9 cellular contexts compared by ENCODE assay signal in genomic region chr14:22977684-22978486, GRCh38. TPM values are rescaled to one million over a fixed set of nuclear protein-coding genes. Genes with fewer than 3 reads are reported as not detected.
A peak's percentile ranks its signal among the peaks of the same experiment; 100 is the strongest.
DNase-seq lines count a peak whose midpoint lies in the region; ATAC-seq lines count a peak whose summit lies in the region.
"Had no signal": no experiment of that assay in that cellular context is flagged by ENCODE, and none has a peak within 500 bp of the region (broad histone marks: within the 10 kb centered on the region; RNA-seq: fewer than 3 reads in every experiment).

No MANE protein-coding gene starts in this region.

- H3K9me3 ChIP-seq in BLaER1 (no peaks in the 10 kb centered on the region), esophagus (ENCODE audit: control insufficient read depth in 2 of 2, insufficient read depth in 1 of 2, low read depth in 1 of 2, low read length in 1 of 2) (no peaks in the 10 kb centered on the region)

- H3K27me3 ChIP-seq in BLaER1, result peaks cover 22% of the 10 kb centered on the region
- H3K27me3 ChIP-seq in esophagus (ENCODE audit: control insufficient read depth in 1 of 2, insufficient read depth in 2 of 2, low read length in 2 of 2), result no peaks in the 10 kb centered on the region

- H3K36me3 ChIP-seq in BLaER1 (peaks cover 56% of the 10 kb centered on the region), esophagus (ENCODE audit: control insufficient read depth in 2 of 2, insufficient read depth in 2 of 2, low read length in 1 of 2) (peaks cover 0 to 7% of the 10 kb centered on the region in 2 donors)

- WGBS in esophagus, 2 donors, result 21 to 28% methylated on average over 8 of the region's 8 CpGs

- H3K27ac ChIP-seq in BLaER1 (no peak overlapping the region), esophagus (ENCODE audit: low read depth in 2 of 2, low read length in 1 of 2) (peak overlapping the region; percentile 84 to 91)

- H3K4me1 ChIP-seq in BLaER1 (peaks cover 55% of the 10 kb centered on the region), esophagus (ENCODE audit: control insufficient read depth in 2 of 2, insufficient read depth in 2 of 2, low read length in 1 of 2) (peaks cover 0 to 16% of the 10 kb centered on the region in 2 donors)

- DNase-seq in NCI-H226 (peak; percentile 98), myocyte (ENCODE audit: low read depth) (peak; percentile 97), SKM-1 treated with dmso at 0.1 percent for 144 hours (lab: John Stamatoyannopoulos, UW; ENCODE audit: unreplicated experiment) (no peak), NCI-H2227 (lab: John Stamatoyannopoulos, UW; ENCODE audit: unreplicated experiment) (no peak), NCI-H510A treated with DMSO at 0.1 percent for 48 hours (lab: John Stamatoyannopoulos, UW) (no peak)

- peak overlapping the region; percentile 45; the same call in 1 of the 2 replicates for H3K9ac ChIP-seq in BLaER1

- H3K4me3 ChIP-seq in BLaER1 (no peak overlapping the region), esophagus (ENCODE audit: low read depth in 1 of 2, low read length in 2 of 2) (peak overlapping the region in 1 of 2 donors; percentile 3)
- H3K4me3 ChIP-seq: GM12878 had no signal

- peaks cover 48% of the 10 kb centered on the region for H4K20me1 ChIP-seq in BLaER1

- H3K4me2 ChIP-seq in BLaER1, result peak overlapping the region; percentile 97

- no peak for ATAC-seq in HG02642 (IDR thresholded peaks at IDR 0.05; ENCODE audit: poor library complexity, unreplicated experiment)

RNA-seq across cellular contexts. Expression of gene AJUBA, which starts 4.5 kb away (rescaled TPM):
- 10 to 100 TPM; 16.5 to 19.7 TPM for polyA plus RNA-seq in esophagus
- 150 and 178 TPM in 2 replicates for total RNA-seq in myocyte
- 109 TPM for polyA plus RNA-seq in myocyte (2012)

RNA-seq across cellular contexts. Expression of gene HAUS4, which starts 21.0 kb away (rescaled TPM):
- polyA plus RNA-seq in esophagus, result 10 to 100 TPM; 17.0 to 23.5 TPM
- total RNA-seq in myocyte, result 17.4 and 21.2 TPM in 2 replicates
- polyA plus RNA-seq in myocyte (2012), result 17.0 TPM

RNA-seq across cellular contexts. Expression of gene C14orf93, which starts 32.1 kb away (rescaled TPM):
- 1 to 10 TPM; 4.7 to 6.1 TPM for polyA plus RNA-seq in esophagus
- 5.5 and 7.2 TPM in 2 replicates for total RNA-seq in myocyte
- 7.4 TPM for polyA plus RNA-seq in myocyte (2012)

RNA-seq across cellular contexts. Expression of gene PRMT5, which starts 48.7 kb away (rescaled TPM):
- 10 to 100 TPM; 31.4 to 47.1 TPM for polyA plus RNA-seq in esophagus
- total RNA-seq in myocyte, result 64.1 and 75.9 TPM in 2 replicates
- 271 TPM for polyA plus RNA-seq in myocyte (2012)

RNA-seq across cellular contexts. Expression of gene PSMB5, which starts 56.8 kb away (rescaled TPM):
- polyA plus RNA-seq in esophagus, result 100 to 1,000 TPM in 1 of 2 donors, 10 to 100 TPM in 1; 35.1 to 136 TPM
- 250 and 303 TPM in 2 replicates for total RNA-seq in myocyte
- polyA plus RNA-seq in myocyte (2012), result 352 TPM

Comparison
In these comparisons a context has a peak if more than half of its experiments do, and no peak if none do; other contexts are left out.
1. DNase-seq: peak in NCI-H226 (single experiment) and myocyte (single experiment); none in SKM-1 treated with dmso at 0.1 percent for 144 hours (single experiment), NCI-H2227 (single experiment) and NCI-H510A treated with DMSO at 0.1 percent for 48 hours (single experiment).